Comparison of ENCODE assay signal across 27 cellular contexts in genomic region chr9:77964258-77964657, GRCh38.
"Had no signal": no experiment of that assay in that cellular context is flagged by ENCODE, and none has a peak within 500 bp of the region (broad histone marks: within the 10 kb centered on the region; RNA-seq: fewer than 3 reads in every experiment).

No MANE protein-coding gene starts in this region.

- H3K27ac ChIP-seq: left ventricle myocardium inferior, neural progenitor cell, neutrophil, skin epidermis, stomach, testis, thyroid gland, transverse colon, upper lobe of left lung, vagina had no signal

- H3K9me3 Mint-ChIP-seq: naive B cell; natural killer cell; stimulated activated naive B cell treated with anti-CD40 and anti-IgM and Interleukin-4, amounts not matched to agents 10 μg/mL and 1 μg/mL and 100 μg/mL, for 72 hours had no signal

- H3K27me3 Mint-ChIP-seq: progenitor cell of endocrine pancreas had no signal

- H3K4me3 ChIP-seq: left ventricle myocardium inferior, lung, neural progenitor cell, skin epidermis, stomach, testis, thyroid gland, transverse colon, upper lobe of left lung, vagina had no signal

- H3K4me3 Mint-ChIP-seq: mesothelial cell of epicardium; naive B cell; natural killer cell; nephron progenitor cell; neural progenitor cell; stimulated activated naive B cell treated with anti-CD40 and anti-IgM and Interleukin-4, amounts not matched to agents 10 μg/mL and 1 μg/mL and 100 μg/mL, for 72 hours had no signal

- H3K9me3 ChIP-seq: neutrophil, stomach, testis, thyroid gland, transverse colon, upper lobe of left lung, vagina had no signal

- H3K27me3 ChIP-seq: neural progenitor cell, neutrophil, stomach, testis, thyroid gland, transverse colon, upper lobe of left lung, vagina had no signal

- H3K27ac Mint-ChIP-seq: mesothelial cell of epicardium; naive B cell; natural killer cell; nephron progenitor cell; neural progenitor cell; progenitor cell of endocrine pancreas; stimulated activated naive B cell treated with anti-CD40 and anti-IgM and Interleukin-4, amounts not matched to agents 10 μg/mL and 1 μg/mL and 100 μg/mL, for 72 hours had no signal

- H3K4me1 Mint-ChIP-seq: naive B cell; stimulated activated naive B cell treated with anti-CD40 and anti-IgM and Interleukin-4, amounts not matched to agents 10 μg/mL and 1 μg/mL and 100 μg/mL, for 72 hours had no signal

- ATAC-seq: natural killer cell; right cardiac atrium; sciatic nerve; stimulated activated naive B cell treated with anti-CD40 and anti-IgM and Interleukin-4, amounts not matched to agents 10 μg/mL and 1 μg/mL and 100 μg/mL, for 72 hours; stimulated activated naive CD8-positive, alpha-beta T cell treated with anti-CD3 and anti-CD28 coated beads, Interleukin-15, Interleukin-2, amounts not matched to agents 100 U/mL and 50 U/mL, for 24 hours had no signal

- H3K36me3 Mint-ChIP-seq: naive B cell; natural killer cell; stimulated activated naive B cell treated with anti-CD40 and anti-IgM and Interleukin-4, amounts not matched to agents 10 μg/mL and 1 μg/mL and 100 μg/mL, for 72 hours had no signal

- DNase-seq: islet precursor cell; left ventricle myocardium inferior; mesendoderm; naive B cell; natural killer cell; nephron progenitor cell; occipital lobe; right cardiac atrium; stimulated activated CD4-positive, alpha-beta T cell treated with anti-CD3 and anti-CD28 coated beads, Interleukin-12 subunit alpha, Interleukin-12 subunit beta, amount 100 ng/mL, for 4 hours; stimulated activated CD4-positive, alpha-beta T cell treated with anti-CD3 and anti-CD28 coated beads, Interleukin-15, amount 100 ng/mL, for 24 hours; stimulated activated CD4-positive, alpha-beta T cell treated with anti-CD3 and anti-CD28 coated beads, Interleukin-2, amount 100 ng/mL, for 24 hours; stimulated activated CD4-positive, alpha-beta T cell treated with anti-CD3 and anti-CD28 coated beads, Interleukin-4, amount 100 ng/mL, for 1 hour; stimulated activated naive B cell treated with anti-CD40 and anti-IgM and Interleukin-4, amounts not matched to agents 10 μg/mL and 1 μg/mL and 100 μg/mL, for 72 hours; stimulated activated naive CD8-positive, alpha-beta T cell treated with anti-CD3 and anti-CD28 coated beads, Interleukin-15, Interleukin-2, amounts not matched to agents 100 U/mL and 50 U/mL, for 24 hours; stomach; testis; thyroid gland; transverse colon; upper lobe of left lung had no signal

- H3K36me3 ChIP-seq: left ventricle myocardium inferior, neural progenitor cell, stomach, thyroid gland, transverse colon, upper lobe of left lung, vagina had no signal
